Comparison of ENCODE assay signal across 17 cellular contexts in genomic region chr15:50234764-50235163, GRCh38. TPM values are rescaled to one million over a fixed set of nuclear protein-coding genes. Genes with fewer than 3 reads are reported as not detected.
A peak's percentile ranks its signal among the peaks of the same experiment; 100 is the strongest.
DNase-seq lines count a peak whose midpoint lies in the region; TF ChIP-seq lines count a peak whose summit lies in the region.
"Had no signal": no experiment of that assay in that cellular context is flagged by ENCODE, and none has a peak within 500 bp of the region (broad histone marks: within the 10 kb centered on the region; RNA-seq: fewer than 3 reads in every experiment).

No MANE protein-coding gene starts in this region.

- H3K9ac ChIP-seq in mesenchymal stem cell (ENCODE audit: low read length): no peak overlapping the region

- H2BK15ac ChIP-seq in mesenchymal stem cell (ENCODE audit: low read depth, poor library complexity, severe bottlenecking): no peak overlapping the region

- no peak overlapping the region for H3K18ac ChIP-seq in mesenchymal stem cell (ENCODE audit: low read depth in 1 of 2, low read length in 2 of 2)

- H2BK120ac ChIP-seq in mesenchymal stem cell (ENCODE audit: low read depth, low read length): no peak overlapping the region

- H3K4me3 ChIP-seq in fibroblast of villous mesenchyme (ENCODE audit: low read depth, low read length) (no peak overlapping the region), mesenchymal stem cell (ENCODE audit: insufficient read depth in 1 of 2, low read depth in 1 of 2, low read length in 2 of 2) (no peak overlapping the region), vagina (no peak overlapping the region)
- H3K4me3 ChIP-seq: SK-N-MC had no signal

- no peak overlapping the region for H3K4me3 Mint-ChIP-seq in HFFc6
- H3K4me3 Mint-ChIP-seq: CD14-positive monocyte, H9 had no signal

- H4K8ac ChIP-seq in mesenchymal stem cell (ENCODE audit: low read length): no peak overlapping the region

- DNase-seq in amniotic epithelial cell (ENCODE audit: low read depth) (peak; percentile 63), fibroblast of villous mesenchyme (ENCODE audit: low read depth) (peak; percentile 25), mesenchymal stem cell (peak; percentile 24), vagina (ENCODE audit: extremely low spot score in 2 of 2) (no peak), HFFc6 (no peak)
- DNase-seq in activated CD8-positive, alpha-beta memory T cell treated with anti-CD3 and anti-CD28 coated beads, Interleukin-2, amount 50 U/mL, for 4 hours: no peak
- DNase-seq: H9, KG1, NCI-H1417, NCI-H1930, SHP77 had no signal

- WGBS in mesenchymal stem cell: 100% methylated on average over 1 of the region's 2 CpGs

- TF ChIP-seq CTCF in fibroblast of villous mesenchyme (IDR thresholded peaks at IDR 0.05; ENCODE audit: insufficient read depth, low read depth, low read length) (peak; percentile 2), vagina (IDR thresholded peaks at IDR 0.05) (no peak), HFFc6 (IDR thresholded peaks at IDR 0.05) (no peak)

- TF ChIP-seq EP300 in Ishikawa (IDR thresholded peaks at IDR 0.05; ENCODE audit: borderline replicate concordance): no peak

- no peaks in the 10 kb centered on the region for H3K27me3 Mint-ChIP-seq in HFFc6 (ENCODE audit: insufficient read depth)

- no peak overlapping the region for H2AFZ ChIP-seq in mesenchymal stem cell (ENCODE audit: low read depth, low read length)

- H3K27ac ChIP-seq in mesenchymal stem cell (ENCODE audit: low read length, poor library complexity, severe bottlenecking) (no peak overlapping the region), vagina (no peak overlapping the region)
- H3K27ac ChIP-seq: SK-N-MC had no signal

- no peaks in the 10 kb centered on the region for H3K4me1 ChIP-seq in mesenchymal stem cell (ENCODE audit: control insufficient read depth, insufficient read depth, low read depth, low read length)
- no peaks in the 10 kb centered on the region for H3K4me1 ChIP-seq in vagina

- no peak for TF ChIP-seq POLR2A in vagina (IDR thresholded peaks at IDR 0.05)

- H3K79me1 ChIP-seq in mesenchymal stem cell (replicated peaks; ENCODE audit: low read length, poor library complexity, severe bottlenecking): no peaks in the 10 kb centered on the region

- no peak for TF ChIP-seq RAD21 in Ishikawa (IDR thresholded peaks at IDR 0.05; ENCODE audit: low read depth)

- no peak overlapping the region for H3K4ac ChIP-seq in mesenchymal stem cell (ENCODE audit: low read depth in 1 of 2, low read length in 2 of 2)

- no peaks in the 10 kb centered on the region for H3K9me3 ChIP-seq in mesenchymal stem cell (ENCODE audit: control insufficient read depth, low read length)
- H3K9me3 ChIP-seq in vagina: no peaks in the 10 kb centered on the region

- no peaks in the 10 kb centered on the region for H3K9me3 Mint-ChIP-seq in HFFc6
- H3K9me3 Mint-ChIP-seq: CD14-positive monocyte, H9 had no signal

- H3K4me2 ChIP-seq in mesenchymal stem cell (ENCODE audit: low read length, poor library complexity, severe bottlenecking): no peak overlapping the region

- no peak overlapping the region for H3K23ac ChIP-seq in mesenchymal stem cell (ENCODE audit: low read length in 2 of 2)

- no peak overlapping the region for H2BK5ac ChIP-seq in mesenchymal stem cell (ENCODE audit: low read depth, low read length, poor library complexity, severe bottlenecking)

- H3K27ac Mint-ChIP-seq in HFFc6: no peak overlapping the region
- H3K27ac Mint-ChIP-seq: H9 had no signal

- H2AK5ac ChIP-seq in mesenchymal stem cell (ENCODE audit: low read length, severe bottlenecking): no peak overlapping the region

- no peak overlapping the region for H3K14ac ChIP-seq in mesenchymal stem cell (ENCODE audit: low read length in 2 of 2)

- peaks cover 10% of the 10 kb centered on the region for H3K4me1 Mint-ChIP-seq in HFFc6 (ENCODE audit: low read depth)

- H2BK12ac ChIP-seq in mesenchymal stem cell (ENCODE audit: low read length in 2 of 2): no peak overlapping the region

- no peak overlapping the region for H4K91ac ChIP-seq in mesenchymal stem cell (ENCODE audit: low read length)

- no peaks in the 10 kb centered on the region for H3K36me3 Mint-ChIP-seq in HFFc6 (ENCODE audit: low read depth)
- H3K36me3 Mint-ChIP-seq: CD14-positive monocyte had no signal

- H3K36me3 ChIP-seq in mesenchymal stem cell (ENCODE audit: control insufficient read depth in 1 of 2, insufficient read depth in 2 of 2, low read depth in 1 of 2, low read length in 2 of 2): no peaks in the 10 kb centered on the region
- no peaks in the 10 kb centered on the region for H3K36me3 ChIP-seq in vagina

- intact Hi-C loops in vagina (cut with DNase I): no loop called here

- H3K27me3 ChIP-seq in mesenchymal stem cell (ENCODE audit: control insufficient read depth in 1 of 2, insufficient read depth in 1 of 2, low read length in 2 of 2) (no peaks in the 10 kb centered on the region), vagina (no peaks in the 10 kb centered on the region)

TF ChIP-seq in Ishikawa, 13 proteins besides CTCF, POLR2A, EP300 and RAD21:
- TF ChIP-seq YY1 (IDR thresholded peaks at IDR 0.05; ENCODE audit: low read depth) (no peak), CEBPB (IDR thresholded peaks at IDR 0.05) (peak; percentile 58), ZBTB7A (IDR thresholded peaks at IDR 0.05; ENCODE audit: low read depth) (no peak), NFIC (IDR thresholded peaks at IDR 0.05) (no peak), FOXM1 (IDR thresholded peaks at IDR 0.05; ENCODE audit: borderline replicate concordance, low read depth) (no peak), TAF1 (IDR thresholded peaks at IDR 0.05; ENCODE audit: low read depth) (no peak), TEAD4 (IDR thresholded peaks at IDR 0.05) (no peak)

RNA-seq across cellular contexts. Expression of gene HDC, which starts 30.8 kb away (rescaled TPM):
- total RNA-seq in fibroblast of villous mesenchyme (not detected in 2 replicates), vagina (0.49 TPM)
- not detected for polyA plus RNA-seq in mesenchymal stem cell (2013, experiment 1 of 2)
- polyA plus RNA-seq in mesenchymal stem cell (2013, experiment 2 of 2): not detected
- under 1 TPM in 1 of 6 experiments, not detected in 5; 0.07 TPM for total RNA-seq in HFFc6 (2021; fragmentation: NEBNext Ultra II Directional; extraction: Animal tissue kit (Norgen Biotek cat#: 25700))
- total RNA-seq: H9, OCI-LY7, RPMI7951 had no signal
- polyA plus RNA-seq: AG04450 had no signal

RNA-seq across cellular contexts. Expression of gene SLC27A2, which starts 52.8 kb away (rescaled TPM):
- total RNA-seq in fibroblast of villous mesenchyme: under 0.01 TPM in 2 replicates
- polyA plus RNA-seq in mesenchymal stem cell (2013, experiment 1 of 2): not detected
- polyA plus RNA-seq in mesenchymal stem cell (2013, experiment 2 of 2): not detected
- 3.2 TPM for total RNA-seq in vagina
- total RNA-seq in HFFc6 (2021; fragmentation: NEBNext Ultra II Directional; extraction: Animal tissue kit (Norgen Biotek cat#: 25700)): 1 to 10 TPM in 5 of 6 experiments, under 1 TPM in 1; 0.87 to 2.0 (median 1.3) TPM
- total RNA-seq: OCI-LY7, RPMI7951 had no signal

Comparison
In these comparisons a context has a peak if more than half of its experiments do, and no peak if none do; other contexts are left out.
1. DNase-seq: peak in amniotic epithelial cell (single experiment), fibroblast of villous mesenchyme (single experiment) and mesenchymal stem cell (single experiment); none in vagina (0 of 2), activated CD8-positive, alpha-beta memory T cell treated with anti-CD3 and anti-CD28 coated beads, Interleukin-2, amount 50 U/mL, for 4 hours (single experiment) and HFFc6 (single experiment).